8 cellular contexts compared by ENCODE assay signal in the genomic region with DNA sequence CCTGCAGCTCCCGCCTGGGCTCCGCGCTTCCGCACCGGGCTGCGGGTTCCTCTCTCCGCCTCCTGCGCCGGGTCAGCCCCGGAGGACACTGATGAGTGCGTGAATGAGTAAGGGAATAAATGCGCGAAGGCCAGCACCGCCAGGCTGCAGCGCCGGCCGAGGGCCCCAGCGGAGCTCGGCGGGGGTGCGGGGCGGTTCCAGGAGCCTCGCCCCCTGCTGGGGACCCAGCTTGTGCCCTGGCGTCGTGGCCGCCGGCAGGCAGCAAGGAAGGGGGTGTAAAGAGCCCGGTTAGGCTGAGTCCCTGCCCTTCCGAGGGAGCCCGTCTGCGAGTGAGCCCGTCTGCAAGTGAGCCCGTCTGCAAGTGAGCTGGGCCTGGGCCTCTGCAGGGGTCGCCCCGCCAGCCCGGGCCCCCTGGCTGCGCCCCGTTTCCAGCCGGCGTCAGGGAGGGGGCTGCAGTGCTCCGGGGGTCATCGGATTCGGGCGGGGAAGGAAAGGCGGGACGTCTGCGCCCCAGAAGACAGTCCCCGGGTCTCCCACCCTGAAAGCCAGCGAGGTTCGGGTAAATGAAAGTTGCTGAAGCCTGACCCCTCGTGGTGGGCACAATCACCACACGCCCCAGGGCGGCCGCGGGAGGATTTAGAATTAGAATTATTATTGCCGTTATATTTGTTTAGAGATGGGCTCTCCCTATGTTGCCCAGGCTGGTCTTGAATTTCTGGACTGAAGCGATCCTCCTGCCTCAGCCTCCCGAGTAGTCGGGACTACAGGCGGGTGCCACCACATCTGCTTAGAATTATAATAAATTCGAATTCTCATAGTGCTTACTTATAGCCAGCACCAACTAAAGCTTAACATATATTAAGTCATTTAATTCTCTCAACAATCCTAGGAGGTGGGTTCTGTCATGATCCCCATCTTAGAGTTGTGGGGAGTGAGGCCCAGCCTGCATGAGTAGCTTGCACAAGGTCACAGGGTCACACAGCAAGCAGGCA. TPM values are rescaled to one million over a fixed set of nuclear protein-coding genes. Genes with fewer than 3 reads are reported as not detected.
DNase-seq lines count a peak whose midpoint lies in the region; ATAC-seq and TF ChIP-seq lines count a peak whose summit lies in the region.

No MANE protein-coding gene starts in this region.

- no peaks in the 10 kb centered on the region for H3K36me3 Mint-ChIP-seq in neural crest cell (ENCODE audit: low read depth)

- H3K4me3 ChIP-seq in subcutaneous abdominal adipose tissue (ENCODE audit: low read depth in 1 of 5, low read length in 5 of 5) = peak overlapping the region in 4 of 5 donors; percentile 65 to 69 (median 66)

- peaks cover 36% of the 10 kb centered on the region for H3K27me3 ChIP-seq in foreskin keratinocyte
- H3K27me3 ChIP-seq in subcutaneous abdominal adipose tissue (ENCODE audit: control insufficient read depth in 5 of 5, insufficient read depth in 4 of 5, low read length in 5 of 5) = no peaks in the 10 kb centered on the region

- TF ChIP-seq CTCF in foreskin keratinocyte (conservative IDR thresholded peaks at IDR 0.05) (peak; percentile 77), neural crest cell (conservative IDR thresholded peaks at IDR 0.05) (peak; percentile 84)

- H3K4me1 Mint-ChIP-seq in neural crest cell = peaks cover 3% of the 10 kb centered on the region

- no peaks in the 10 kb centered on the region for H3K4me1 ChIP-seq in foreskin keratinocyte
- H3K4me1 ChIP-seq in subcutaneous abdominal adipose tissue (ENCODE audit: control insufficient read depth in 5 of 5, insufficient read depth in 5 of 5, low read length in 5 of 5) = peaks cover 0 to 8% (median 6%) of the 10 kb centered on the region in 5 donors

- no peaks in the 10 kb centered on the region for H3K9me3 ChIP-seq in subcutaneous abdominal adipose tissue (ENCODE audit: control insufficient read depth in 5 of 5, low read length in 5 of 5)

- peak overlapping the region in 4 of 5 donors; percentile 48 to 75 (median 64) for H3K9ac ChIP-seq in subcutaneous abdominal adipose tissue (ENCODE audit: low read length in 5 of 5)

- H3K36me3 ChIP-seq in subcutaneous abdominal adipose tissue (ENCODE audit: control insufficient read depth in 5 of 5, insufficient read depth in 5 of 5, low read length in 5 of 5) = no peaks in the 10 kb centered on the region

- DNase-seq in RPMI8226 (peak; percentile 76), foreskin keratinocyte (peak in 1 of 2 donors; percentile 25), neural crest cell (ENCODE audit: low read depth, low spot score) (peak; percentile 80), NCI-H128 (lab: John Stamatoyannopoulos, UW; ENCODE audit: unreplicated experiment) (no peak)
- peak; percentile 73 for DNase-seq in activated effector memory CD4-positive, alpha-beta T cell treated with Interleukin-2 at 50 U/mL for 16 hours

- H3K4me3 Mint-ChIP-seq in neural crest cell = peak overlapping the region; percentile 76

- H3K27ac ChIP-seq in foreskin keratinocyte (no peak overlapping the region), subcutaneous abdominal adipose tissue (ENCODE audit: low read depth, low read length) (peak overlapping the region; percentile 60)

- peaks cover 2% of the 10 kb centered on the region for H3K27me3 Mint-ChIP-seq in neural crest cell (ENCODE audit: low read depth)

- no peak overlapping the region for H3K27ac Mint-ChIP-seq in neural crest cell (ENCODE audit: unreplicated experiment)

- ATAC-seq in GM18502 (IDR thresholded peaks at IDR 0.05; ENCODE audit: poor library complexity, unreplicated experiment) (peak; percentile 78), HG03342 (IDR thresholded peaks at IDR 0.05; ENCODE audit: unreplicated experiment) (peak; percentile 68), foreskin keratinocyte (peak; percentile 80)

- no peaks in the 10 kb centered on the region for H3K9me3 Mint-ChIP-seq in neural crest cell

RNA-seq across cellular contexts. Expression of a gene that starts 8.6 kb away (rescaled TPM):
- total RNA-seq in foreskin keratinocyte (not detected in 2 replicates), neural crest cell (0.16 and 0.32 TPM in 2 replicates)
- polyA plus RNA-seq in foreskin keratinocyte = not detected in 2 replicates

RNA-seq across cellular contexts. Expression of a gene that starts 38.7 kb away (rescaled TPM):
- not detected in 2 replicates for total RNA-seq in foreskin keratinocyte
- not detected in 2 replicates for polyA plus RNA-seq in foreskin keratinocyte
- total RNA-seq in neural crest cell = 24.8 and 29.8 TPM in 2 replicates

Comparison
In these comparisons a context has a peak if more than half of its experiments do, and no peak if none do; other contexts are left out.
1. RNA of a gene that starts 38.7 kb away (total RNA-seq): 24.8 to 29.8 TPM in neural crest cell; not detected in foreskin keratinocyte; every median in the first group is over 10 times any median in the second.
2. Peak in every context shown above with its lines, with median percentiles within 50 percentile points of each other: ATAC-seq.